ENCODE assay signal across 2 cellular contexts in genomic region chr5:96648598-96648997, GRCh38.
TF ChIP-seq lines count a peak whose summit lies in the region.

No MANE protein-coding gene starts in this region.

TF ChIP-seq in liver, 16 proteins besides CTCF, POLR2A, EP300 and RAD21 (continued from another document):
- TF ChIP-seq REST (IDR thresholded peaks at IDR 0.05) (no peak), FOXA1 (IDR thresholded peaks at IDR 0.05) (no peak)

TF ChIP-seq in HepG2, 621 proteins besides CTCF, POLR2A, EP300 and RAD21 (continued from another document):
- TF ChIP-seq ZNF142 (CRISPR knock-in tag; IDR thresholded peaks at IDR 0.05) (no peak), ZNF256 (CRISPR knock-in tag; conservative IDR thresholded peaks at IDR 0.05) (no peak), NRL (CRISPR knock-in tag; IDR thresholded peaks at IDR 0.05; ENCODE audit: borderline replicate concordance) (no peak), HNF4A (CRISPR knock-in tag; IDR thresholded peaks at IDR 0.05) (no peak), ZNF781 (CRISPR knock-in tag; IDR thresholded peaks at IDR 0.05; ENCODE audit: borderline replicate concordance, not compliant biosample characterization) (no peak), ZNF570 (CRISPR knock-in tag; IDR thresholded peaks at IDR 0.05; ENCODE audit: borderline replicate concordance) (no peak), ZNF235 (CRISPR knock-in tag; IDR thresholded peaks at IDR 0.05; ENCODE audit: borderline replicate concordance) (no peak), DRAP1 (CRISPR knock-in tag; IDR thresholded peaks at IDR 0.05) (no peak), ZNF124 (CRISPR knock-in tag; IDR thresholded peaks at IDR 0.05) (no peak)
